In the genomic region with DNA sequence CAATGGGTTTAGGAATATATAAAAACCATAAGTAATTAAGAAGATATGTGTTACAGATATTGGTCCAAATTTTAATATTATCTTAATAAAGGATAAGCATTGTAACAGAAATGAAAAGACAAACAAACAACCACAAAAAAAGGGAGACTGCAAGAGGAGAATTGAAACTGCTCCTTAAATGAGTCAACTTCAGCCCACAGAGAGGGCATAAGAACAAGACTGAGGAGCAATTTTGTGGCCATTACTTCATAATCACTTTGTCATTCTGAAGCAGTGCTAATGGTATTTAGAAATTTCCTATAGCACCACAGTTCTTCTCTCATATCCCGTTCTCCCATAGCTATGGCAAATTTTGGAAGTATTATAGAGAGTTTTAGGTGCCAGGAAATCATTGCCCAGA, we compare ENCODE assay signal across 23 cellular contexts.
A peak's percentile ranks its signal among the peaks of the same experiment; 100 is the strongest.
DNase-seq lines count a peak whose midpoint lies in the region; ATAC-seq, FAIRE-seq and TF ChIP-seq lines count a peak whose summit lies in the region.
"Had no signal": no experiment of that assay in that cellular context is flagged by ENCODE, and none has a peak within 500 bp of the region (broad histone marks: within the 10 kb centered on the region; RNA-seq: fewer than 3 reads in every experiment).

No MANE protein-coding gene starts in this region.

- no peak overlapping the region for H3K23ac ChIP-seq in H1 (ENCODE audit: insufficient read length)

- no peak overlapping the region for H3K9ac ChIP-seq in H1 (replicated peaks in 1 of 4; ENCODE audit: extremely low read depth in 1 of 4, low read depth in 3 of 4, low read length in 3 of 4)

- no peaks in the 10 kb centered on the region for H3K79me1 ChIP-seq in H1 (ENCODE audit: low read depth, low read length)

- H4K20me1 ChIP-seq in H1 (replicated peaks in 1 of 2; ENCODE audit: control insufficient read depth in 1 of 2, insufficient read depth in 2 of 2, low read length in 2 of 2): no peaks in the 10 kb centered on the region

- peak overlapping the region; percentile 20; the same call in 1 of the 2 replicates for H2AFZ ChIP-seq in H1 (ENCODE audit: low read length)

- no peak overlapping the region for H3K18ac ChIP-seq in H1 (ENCODE audit: extremely low read depth, low read length)

- no peak overlapping the region for H4K91ac ChIP-seq in H1 (replicated peaks; ENCODE audit: insufficient read length, low read length)

- H3K27ac ChIP-seq in H1 (ENCODE audit: low read depth, low read length): no peak overlapping the region
- H3K27ac ChIP-seq in Peyer's patch: no peak overlapping the region
- H3K27ac ChIP-seq: SJSA1, tibial nerve had no signal

- peak; percentile 85 for DNase-seq in MV-4-11 (lab: John Stamatoyannopoulos, UW)
- no peak for DNase-seq in H1 (ENCODE audit: low read depth in 1 of 2, low spot score in 2 of 2)
- DNase-seq in Right ventricle myocardium inferior (ENCODE audit: missing footprints): no peak
- DNase-seq in Peyer's patch: no peak
- DNase-seq: activated B cell treated with CpG ODN at 0.5 μM for 24 hours; activated CD4-positive, alpha-beta T cell treated with anti-CD3 and anti-CD28 coated beads, Interleukin-2, amount 10 ng/mL, durations not matched to agents 7 days and 5 days; activated effector memory CD4-positive, alpha-beta T cell treated with anti-CD3 and anti-CD28 coated beads, Interleukin-2, amount 50 U/mL, for 16 hours; CD8-positive, alpha-beta memory T cell; central memory CD4-positive, alpha-beta T cell; effector memory CD8-positive, alpha-beta T cell; erythroblast; glutamatergic neuron; H9; KBM-7; NCI-H2029; NK-92 treated with Interleukin-12 subunit alpha and Interleukin-12 subunit beta, amount 100 ng/mL, for 24 hours; stimulated activated CD4-positive, alpha-beta T cell treated with anti-CD3 and anti-CD28 coated beads, Interleukin-4, amount 100 ng/mL, for 24 hours had no signal

- intact Hi-C loops in Right ventricle myocardium inferior (cut with DNase I): no loop called here

- H3K36me3 ChIP-seq in H1 (ENCODE audit: control insufficient read depth in 2 of 4, insufficient read depth in 4 of 4, low read length in 3 of 4) (no peaks in the 10 kb centered on the region), Peyer's patch (no peaks in the 10 kb centered on the region)
- H3K36me3 ChIP-seq: SJSA1, tibial nerve had no signal

- no peak overlapping the region for H3K4me2 ChIP-seq in H1 (ENCODE audit: insufficient read depth in 1 of 2, low read depth in 2 of 2, low read length in 2 of 2)

- H2BK120ac ChIP-seq in H1 (replicated peaks; ENCODE audit: low read depth, low read length): no peak overlapping the region

- no peak for TF ChIP-seq POLR2A in H1 (IDR thresholded peaks at IDR 0.05; ENCODE audit: control extremely low read depth in 1 of 2, low read depth in 2 of 2, low read length in 2 of 2)
- no peak for TF ChIP-seq POLR2A in Peyer's patch (IDR thresholded peaks at IDR 0.05)

- H2AK5ac ChIP-seq in H1 (ENCODE audit: low read depth, low read length): no peak overlapping the region

- TF ChIP-seq CTCF in H1 (IDR thresholded peaks at IDR 0.05; ENCODE audit: control extremely low read depth in 1 of 3, insufficient read depth in 1 of 3, low read depth in 1 of 3, low read length in 3 of 3) (no peak), Peyer's patch (IDR thresholded peaks at IDR 0.05) (no peak)

- TF ChIP-seq RAD21 in H1 (IDR thresholded peaks at IDR 0.05 in 1 of 2, conservative IDR thresholded peaks at IDR 0.05 in 1 of 2; ENCODE audit: low read depth in 2 of 2, low read length in 2 of 2): no peak

- no peak overlapping the region for H3K56ac ChIP-seq in H1 (replicated peaks; ENCODE audit: insufficient read length, low read depth, low read length)

- no peak overlapping the region for H2BK12ac ChIP-seq in H1 (ENCODE audit: low read depth, low read length)

- POLR2A ChIA-PET in H1 (lab: Charles Lee; ENCODE audit: partially characterized antibody): no interaction called here

- ATAC-seq in GM18909 (IDR thresholded peaks at IDR 0.05; ENCODE audit: poor library complexity, unreplicated experiment) (peak; percentile 41), HG02884 (IDR thresholded peaks at IDR 0.05; ENCODE audit: unreplicated experiment) (peak; percentile 77), Right ventricle myocardium inferior (no peak), GM21515 (IDR thresholded peaks at IDR 0.05; ENCODE audit: unreplicated experiment) (no peak)
- ATAC-seq: effector memory CD8-positive, alpha-beta T cell; natural killer cell treated with Interleukin-12 subunit alpha and Interleukin-12 subunit beta and Interleukin-15 and Interleukin-18, amount 100 ng/mL, for 72 hours had no signal

- H3K4me1 ChIP-seq in H1 (replicated peaks in 1 of 4; ENCODE audit: control insufficient read depth in 3 of 4, insufficient read depth in 4 of 4, low read length in 3 of 4): peaks cover 0 to 8% (median 3%) of the 10 kb centered on the region in 4 experiments; a peak in 6 of 7 replicates
- H3K4me1 ChIP-seq in Peyer's patch: no peaks in the 10 kb centered on the region
- H3K4me1 ChIP-seq: SJSA1, tibial nerve had no signal

- H3K4ac ChIP-seq in H1 (replicated peaks; ENCODE audit: insufficient read length, low read depth, low read length): no peak overlapping the region

- no peak overlapping the region for H2BK20ac ChIP-seq in H1 (ENCODE audit: low read length)

- no peak overlapping the region for H2BK15ac ChIP-seq in H1 (ENCODE audit: low read length)

- H3K27me3 ChIP-seq in H1 (replicated peaks in 1 of 4; ENCODE audit: control insufficient read depth in 3 of 4, extremely low read depth in 1 of 4, insufficient read depth in 3 of 4, low read length in 3 of 4) (no peaks in the 10 kb centered on the region), Peyer's patch (no peaks in the 10 kb centered on the region)
- H3K27me3 ChIP-seq: SJSA1, tibial nerve had no signal

- H3K23me2 ChIP-seq in H1 (ENCODE audit: low read depth, low read length): no peaks in the 10 kb centered on the region

- no peak overlapping the region for H2BK5ac ChIP-seq in H1 (ENCODE audit: low read depth, low read length)

- no peaks in the 10 kb centered on the region for H3K79me2 ChIP-seq in H1 (ENCODE audit: control insufficient read depth in 1 of 2, insufficient read depth in 2 of 2, low read length in 2 of 2)

- TF ChIP-seq EP300 in H1 (IDR thresholded peaks at IDR 0.05; ENCODE audit: borderline replicate concordance in 1 of 2, low read depth in 2 of 2, low read length in 2 of 2): no peak

- 92% methylated on average over 1 of the region's 1 CpG; no CpG with 5 or more reads in 1 of the 2 experiments for WGBS in H1 (ENCODE audit: extremely low coverage in 1 of 2, insufficient coverage in 1 of 2, insufficient read length in 1 of 2, insufficient replicate concordance in 2 of 2, low coverage in 1 of 2, low lambda C conversion rate in 2 of 2, missing lambda C conversion rate in 1 of 2), 2 experiments

- H3K4me3 ChIP-seq in H1 (ENCODE audit: extremely low read depth in 1 of 4, insufficient read depth in 2 of 4, low read depth in 3 of 4, low read length in 4 of 4) (no peak overlapping the region), Peyer's patch (no peak overlapping the region)
- H3K4me3 ChIP-seq: SJSA1, tibial nerve had no signal

- no peak overlapping the region for H4K5ac ChIP-seq in H1 (ENCODE audit: insufficient read length, low read depth, low read length)

- H4K8ac ChIP-seq in H1 (ENCODE audit: extremely low read depth, insufficient read depth, low read length): no peak overlapping the region

- H3K9me3 ChIP-seq in H1 (ENCODE audit: insufficient read depth in 2 of 2, low read depth in 1 of 2, low read length in 1 of 2) (no peaks in the 10 kb centered on the region), Peyer's patch (no peaks in the 10 kb centered on the region)
- H3K9me3 ChIP-seq: SJSA1, tibial nerve had no signal

- no peak overlapping the region for H3K14ac ChIP-seq in H1 (ENCODE audit: insufficient read length)

- CTCF ChIA-PET in H1 (lab: Charles Lee; ENCODE audit: partially characterized antibody): no interaction called here

- no peak for FAIRE-seq in H1 (lab: Jason Lieb, UNC)

TF ChIP-seq in H1, 55 proteins besides CTCF, POLR2A, EP300 and RAD21:
- TF ChIP-seq TEAD4 (IDR thresholded peaks at IDR 0.05; ENCODE audit: low read depth, low read length): no peak
- TF ChIP-seq SUZ12 (IDR thresholded peaks at IDR 0.05; ENCODE audit: low read length): no peak
- TF ChIP-seq POU5F1 (IDR thresholded peaks at IDR 0.05; ENCODE audit: low read depth, low read length): no peak
- no peak for TF ChIP-seq BCL11A (IDR thresholded peaks at IDR 0.05; ENCODE audit: low read depth in 2 of 2, low read length in 2 of 2)

Comparison
In these comparisons a context has a peak if more than half of its experiments do, and no peak if none do; other contexts are left out.
1. ATAC-seq: peak in GM18909 (single experiment) and HG02884 (single experiment); none in Right ventricle myocardium inferior (single experiment) and GM21515 (single experiment).